ENCODE assay signal across 19 cellular contexts in genomic region chr2:191363267-191363666, GRCh38.
"Had no signal": no experiment of that assay in that cellular context is flagged by ENCODE, and none has a peak within 500 bp of the region (broad histone marks: within the 10 kb centered on the region; RNA-seq: fewer than 3 reads in every experiment).

No MANE protein-coding gene starts in this region.

- ATAC-seq: gastrocnemius medialis, left ventricle myocardium superior, natural killer cell, right cardiac atrium had no signal

- H3K36me3 Mint-ChIP-seq: natural killer cell had no signal

- H3K9me3 Mint-ChIP-seq: activated naive CD8-positive, alpha-beta T cell treated with anti-CD3 and anti-CD28 coated beads for 36 hours; activated T-cell treated with anti-CD3 and anti-CD28 coated beads, Interleukin-2, amount 50 U/mL, for 24 hours; activated T-helper 2 cell treated with anti-CD3 and anti-CD28 coated beads, Interferon-gamma antibody, Interleukin-2, Interleukin-4, amounts not matched to agents 10 μg/mL and 5 μg/mL and 100 μg/mL, durations not matched to agents 14 hours and 24 hours and 36 hours; natural killer cell had no signal

- H3K4me1 Mint-ChIP-seq: natural killer cell had no signal

- H3K4me3 ChIP-seq: coronary artery, esophagus muscularis mucosa, gastrocnemius medialis, upper lobe of left lung had no signal

- H3K27ac Mint-ChIP-seq: activated naive CD8-positive, alpha-beta T cell treated with anti-CD3 and anti-CD28 coated beads for 36 hours; activated T-cell treated with anti-CD3 and anti-CD28 coated beads, Interleukin-2, amount 50 U/mL, for 24 hours; activated T-helper 2 cell treated with anti-CD3 and anti-CD28 coated beads, Interferon-gamma antibody, Interleukin-2, Interleukin-4, amounts not matched to agents 10 μg/mL and 5 μg/mL and 100 μg/mL, durations not matched to agents 14 hours and 24 hours and 36 hours; natural killer cell had no signal

- H3K27me3 Mint-ChIP-seq: activated T-cell treated with anti-CD3 and anti-CD28 coated beads, Interleukin-2, amount 50 U/mL, for 24 hours had no signal

- DNase-seq: activated CD4-positive, alpha-beta T cell treated with anti-CD3 and anti-CD28 coated beads for 1 hour; activated CD8-positive, alpha-beta memory T cell treated with anti-CD3 and anti-CD28 coated beads, Interleukin-2, amount 50 U/mL, for 4 hours; activated naive CD4-positive, alpha-beta T cell; activated naive CD8-positive, alpha-beta T cell treated with anti-CD3 and anti-CD28 coated beads for 36 hours; activated T-cell treated with anti-CD3 and anti-CD28 coated beads, Interleukin-2, amount 50 U/mL, for 24 hours; amygdala; gastrocnemius medialis; hypothalamus; left ventricle myocardium superior; mammary epithelial cell; midbrain; natural killer cell; right cardiac atrium; stimulated activated CD4-positive, alpha-beta T cell treated with anti-CD3 and anti-CD28 coated beads, Interleukin-4, amount 100 ng/mL, for 24 hours; stimulated activated naive CD4-positive, alpha-beta T cell treated with Interleukin-2 at 50 U/mL for 16 hours; upper lobe of left lung had no signal

- H3K4me3 Mint-ChIP-seq: activated naive CD8-positive, alpha-beta T cell treated with anti-CD3 and anti-CD28 coated beads for 36 hours; activated T-cell treated with anti-CD3 and anti-CD28 coated beads, Interleukin-2, amount 50 U/mL, for 24 hours; natural killer cell had no signal
